In genomic region chr17:82450357-82451106, GRCh38 we compare ENCODE assay signal across 1 cellular context.
A peak's percentile ranks its signal among the peaks of the same experiment; 100 is the strongest.
TF ChIP-seq lines count a peak whose summit lies in the region.

TSS of gene CYBC1 (minus strand) at chr17:82450752. CDS start at chr17:82449254, 1,498 bp downstream.

TF ChIP-seq in K562, 482 proteins besides CTCF, POLR2A, EP300 and RAD21 (continued from another document):
- no peak for TF ChIP-seq ZNF717 (CRISPR knock-in tag; IDR thresholded peaks at IDR 0.05)
- no peak for TF ChIP-seq KDM1A (IDR thresholded peaks at IDR 0.05)
- TF ChIP-seq ZNF609 (CRISPR knock-in tag; IDR thresholded peaks at IDR 0.05; ENCODE audit: borderline replicate concordance), result no peak
- TF ChIP-seq E2F8 (IDR thresholded peaks at IDR 0.05; ENCODE audit: low read depth, partially characterized antibody), result peak; percentile 90
- TF ChIP-seq ZNF41 (CRISPR knock-in tag; conservative IDR thresholded peaks at IDR 0.05), result no peak
- TF ChIP-seq E2F6 (IDR thresholded peaks at IDR 0.05; ENCODE audit: borderline replicate concordance in 1 of 2, extremely low read depth in 1 of 2, insufficient read depth in 1 of 2, insufficient read length in 1 of 2, low read depth in 1 of 2, low read length in 1 of 2, poor library complexity in 1 of 2, severe bottlenecking in 1 of 2), result peak; percentile 46 to 56
- no peak for TF ChIP-seq HIVEP1 (CRISPR knock-in tag; IDR thresholded peaks at IDR 0.05)
- TF ChIP-seq CBX8 (IDR thresholded peaks at IDR 0.05; ENCODE audit: borderline replicate concordance, extremely low read depth, low read depth, low read length, poor library complexity, severe bottlenecking), result no peak
- TF ChIP-seq RBM14 (IDR thresholded peaks at IDR 0.05; ENCODE audit: borderline replicate concordance, insufficient read depth, low read depth, low read length), result no peak
- 0 out of 2 replicates have a peak, but pooled peaks have one; percentile 54 for TF ChIP-seq KLF13 (tag; IDR thresholded peaks at IDR 0.05; ENCODE audit: borderline replicate concordance, low read depth)
- no peak for TF ChIP-seq NCOA4 (IDR thresholded peaks at IDR 0.05; ENCODE audit: partially characterized antibody)
